Comparison of ENCODE assay signal across 1 cellular context in genomic region chr16:85156869-85157268, GRCh38.
TF ChIP-seq lines count a peak whose summit lies in the region.

No MANE protein-coding gene starts in this region.

TF ChIP-seq in HEK293, 187 proteins besides CTCF, POLR2A, EP300 and RAD21 (continued from another document):
- TF ChIP-seq, protein P1, sequence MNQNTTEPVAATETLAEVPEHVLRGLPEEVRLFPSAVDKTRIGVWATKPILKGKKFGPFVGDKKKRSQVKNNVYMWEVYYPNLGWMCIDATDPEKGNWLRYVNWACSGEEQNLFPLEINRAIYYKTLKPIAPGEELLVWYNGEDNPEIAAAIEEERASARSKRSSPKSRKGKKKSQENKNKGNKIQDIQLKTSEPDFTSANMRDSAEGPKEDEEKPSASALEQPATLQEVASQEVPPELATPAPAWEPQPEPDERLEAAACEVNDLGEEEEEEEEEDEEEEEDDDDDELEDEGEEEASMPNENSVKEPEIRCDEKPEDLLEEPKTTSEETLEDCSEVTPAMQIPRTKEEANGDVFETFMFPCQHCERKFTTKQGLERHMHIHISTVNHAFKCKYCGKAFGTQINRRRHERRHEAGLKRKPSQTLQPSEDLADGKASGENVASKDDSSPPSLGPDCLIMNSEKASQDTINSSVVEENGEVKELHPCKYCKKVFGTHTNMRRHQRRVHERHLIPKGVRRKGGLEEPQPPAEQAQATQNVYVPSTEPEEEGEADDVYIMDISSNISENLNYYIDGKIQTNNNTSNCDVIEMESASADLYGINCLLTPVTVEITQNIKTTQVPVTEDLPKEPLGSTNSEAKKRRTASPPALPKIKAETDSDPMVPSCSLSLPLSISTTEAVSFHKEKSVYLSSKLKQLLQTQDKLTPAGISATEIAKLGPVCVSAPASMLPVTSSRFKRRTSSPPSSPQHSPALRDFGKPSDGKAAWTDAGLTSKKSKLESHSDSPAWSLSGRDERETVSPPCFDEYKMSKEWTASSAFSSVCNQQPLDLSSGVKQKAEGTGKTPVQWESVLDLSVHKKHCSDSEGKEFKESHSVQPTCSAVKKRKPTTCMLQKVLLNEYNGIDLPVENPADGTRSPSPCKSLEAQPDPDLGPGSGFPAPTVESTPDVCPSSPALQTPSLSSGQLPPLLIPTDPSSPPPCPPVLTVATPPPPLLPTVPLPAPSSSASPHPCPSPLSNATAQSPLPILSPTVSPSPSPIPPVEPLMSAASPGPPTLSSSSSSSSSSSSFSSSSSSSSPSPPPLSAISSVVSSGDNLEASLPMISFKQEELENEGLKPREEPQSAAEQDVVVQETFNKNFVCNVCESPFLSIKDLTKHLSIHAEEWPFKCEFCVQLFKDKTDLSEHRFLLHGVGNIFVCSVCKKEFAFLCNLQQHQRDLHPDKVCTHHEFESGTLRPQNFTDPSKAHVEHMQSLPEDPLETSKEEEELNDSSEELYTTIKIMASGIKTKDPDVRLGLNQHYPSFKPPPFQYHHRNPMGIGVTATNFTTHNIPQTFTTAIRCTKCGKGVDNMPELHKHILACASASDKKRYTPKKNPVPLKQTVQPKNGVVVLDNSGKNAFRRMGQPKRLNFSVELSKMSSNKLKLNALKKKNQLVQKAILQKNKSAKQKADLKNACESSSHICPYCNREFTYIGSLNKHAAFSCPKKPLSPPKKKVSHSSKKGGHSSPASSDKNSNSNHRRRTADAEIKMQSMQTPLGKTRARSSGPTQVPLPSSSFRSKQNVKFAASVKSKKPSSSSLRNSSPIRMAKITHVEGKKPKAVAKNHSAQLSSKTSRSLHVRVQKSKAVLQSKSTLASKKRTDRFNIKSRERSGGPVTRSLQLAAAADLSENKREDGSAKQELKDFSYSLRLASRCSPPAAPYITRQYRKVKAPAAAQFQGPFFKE (tag by site-specific recombination; IDR thresholded peaks at IDR 0.05; ENCODE audit: borderline replicate concordance), result no peak
- TF ChIP-seq ZNF560 (tag by site-specific recombination; IDR thresholded peaks at IDR 0.05; ENCODE audit: borderline replicate concordance) (no peak), ZNF658 (tag by site-specific recombination; IDR thresholded peaks at IDR 0.05) (no peak), KLF7 (tag by site-specific recombination; IDR thresholded peaks at IDR 0.05; ENCODE audit: borderline replicate concordance) (no peak), GLI2 (tag by site-specific recombination; IDR thresholded peaks at IDR 0.05; ENCODE audit: borderline replicate concordance, low read depth) (no peak), ZNF248 (tag by site-specific recombination; IDR thresholded peaks at IDR 0.05) (0 out of 2 replicates have a peak, but pooled peaks have one; percentile 19), ZNF24 (tag by site-specific recombination; IDR thresholded peaks at IDR 0.05) (no peak), ZNF10 (tag by site-specific recombination; IDR thresholded peaks at IDR 0.05) (no peak), ZNF202 (tag by site-specific recombination; IDR thresholded peaks at IDR 0.05; ENCODE audit: borderline replicate concordance) (no peak), ZNF677 (tag by site-specific recombination; IDR thresholded peaks at IDR 0.05) (no peak), ZNF777 (tag by site-specific recombination; IDR thresholded peaks at IDR 0.05; ENCODE audit: borderline replicate concordance) (no peak), SALL2 (tag by site-specific recombination; IDR thresholded peaks at IDR 0.05; ENCODE audit: borderline replicate concordance) (no peak), ZBTB26 (tag by site-specific recombination; optimal IDR thresholded peaks at IDR 0.05) (no peak), ZNF571 (tag by site-specific recombination; IDR thresholded peaks at IDR 0.05) (0 out of 2 replicates have a peak, but pooled peaks have one; percentile 41), PRDM6 (tag by site-specific recombination; IDR thresholded peaks at IDR 0.05) (no peak), ZNF112 (tag by site-specific recombination; IDR thresholded peaks at IDR 0.05) (0 out of 2 replicates have a peak, but pooled peaks have one; percentile 22), ZNF133 (tag by site-specific recombination; IDR thresholded peaks at IDR 0.05) (0 out of 2 replicates have a peak, but pooled peaks have one; percentile 22), BCL6B (tag by site-specific recombination; IDR thresholded peaks at IDR 0.05) (0 out of 2 replicates have a peak, but pooled peaks have one; percentile 53), ZNF416 (tag by site-specific recombination; IDR thresholded peaks at IDR 0.05) (no peak), EGR2 (tag by site-specific recombination; IDR thresholded peaks at IDR 0.05; ENCODE audit: low read depth) (no peak), HOXD13 (CRISPR knock-in tag; IDR thresholded peaks at IDR 0.05; ENCODE audit: borderline replicate concordance) (no peak), ZNF16 (tag by site-specific recombination; IDR thresholded peaks at IDR 0.05; ENCODE audit: low read depth) (no peak), ZSCAN18 (tag by site-specific recombination; IDR thresholded peaks at IDR 0.05) (no peak), ZBTB17 (tag by site-specific recombination; IDR thresholded peaks at IDR 0.05) (peak; percentile 98)
- TF ChIP-seq, protein P2, sequence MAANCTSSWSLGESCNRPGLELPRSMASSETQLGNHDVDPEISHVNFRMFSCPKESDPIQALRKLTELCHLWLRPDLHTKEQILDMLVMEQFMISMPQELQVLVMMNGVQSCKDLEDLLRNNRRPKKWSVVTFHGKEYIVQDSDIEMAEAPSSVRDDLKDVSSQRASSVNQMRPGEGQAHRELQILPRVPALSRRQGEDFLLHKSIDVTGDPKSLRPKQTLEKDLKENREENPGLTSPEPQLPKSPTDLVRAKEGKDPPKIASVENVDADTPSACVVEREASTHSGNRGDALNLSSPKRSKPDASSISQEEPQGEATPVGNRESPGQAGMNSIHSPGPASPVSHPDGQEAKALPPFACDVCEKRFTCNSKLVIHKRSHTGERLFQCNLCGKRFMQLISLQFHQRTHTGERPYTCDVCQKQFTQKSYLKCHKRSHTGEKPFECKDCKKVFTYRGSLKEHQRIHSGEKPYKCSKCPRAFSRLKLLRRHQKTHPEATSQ (tag by site-specific recombination; IDR thresholded peaks at IDR 0.05), result no peak
- TF ChIP-seq, protein P3, sequence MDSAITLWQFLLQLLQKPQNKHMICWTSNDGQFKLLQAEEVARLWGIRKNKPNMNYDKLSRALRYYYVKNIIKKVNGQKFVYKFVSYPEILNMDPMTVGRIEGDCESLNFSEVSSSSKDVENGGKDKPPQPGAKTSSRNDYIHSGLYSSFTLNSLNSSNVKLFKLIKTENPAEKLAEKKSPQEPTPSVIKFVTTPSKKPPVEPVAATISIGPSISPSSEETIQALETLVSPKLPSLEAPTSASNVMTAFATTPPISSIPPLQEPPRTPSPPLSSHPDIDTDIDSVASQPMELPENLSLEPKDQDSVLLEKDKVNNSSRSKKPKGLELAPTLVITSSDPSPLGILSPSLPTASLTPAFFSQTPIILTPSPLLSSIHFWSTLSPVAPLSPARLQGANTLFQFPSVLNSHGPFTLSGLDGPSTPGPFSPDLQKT (IDR thresholded peaks at IDR 0.05; ENCODE audit: borderline replicate concordance, low read depth, low read length), result no peak
- TF ChIP-seq, protein P4, sequence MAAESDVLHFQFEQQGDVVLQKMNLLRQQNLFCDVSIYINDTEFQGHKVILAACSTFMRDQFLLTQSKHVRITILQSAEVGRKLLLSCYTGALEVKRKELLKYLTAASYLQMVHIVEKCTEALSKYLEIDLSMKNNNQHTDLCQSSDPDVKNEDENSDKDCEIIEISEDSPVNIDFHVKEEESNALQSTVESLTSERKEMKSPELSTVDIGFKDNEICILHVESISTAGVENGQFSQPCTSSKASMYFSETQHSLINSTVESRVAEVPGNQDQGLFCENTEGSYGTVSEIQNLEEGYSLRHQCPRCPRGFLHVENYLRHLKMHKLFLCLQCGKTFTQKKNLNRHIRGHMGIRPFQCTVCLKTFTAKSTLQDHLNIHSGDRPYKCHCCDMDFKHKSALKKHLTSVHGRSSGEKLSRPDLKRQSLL (tag by site-specific recombination; IDR thresholded peaks at IDR 0.05), result no peak
- TF ChIP-seq, protein P5, sequence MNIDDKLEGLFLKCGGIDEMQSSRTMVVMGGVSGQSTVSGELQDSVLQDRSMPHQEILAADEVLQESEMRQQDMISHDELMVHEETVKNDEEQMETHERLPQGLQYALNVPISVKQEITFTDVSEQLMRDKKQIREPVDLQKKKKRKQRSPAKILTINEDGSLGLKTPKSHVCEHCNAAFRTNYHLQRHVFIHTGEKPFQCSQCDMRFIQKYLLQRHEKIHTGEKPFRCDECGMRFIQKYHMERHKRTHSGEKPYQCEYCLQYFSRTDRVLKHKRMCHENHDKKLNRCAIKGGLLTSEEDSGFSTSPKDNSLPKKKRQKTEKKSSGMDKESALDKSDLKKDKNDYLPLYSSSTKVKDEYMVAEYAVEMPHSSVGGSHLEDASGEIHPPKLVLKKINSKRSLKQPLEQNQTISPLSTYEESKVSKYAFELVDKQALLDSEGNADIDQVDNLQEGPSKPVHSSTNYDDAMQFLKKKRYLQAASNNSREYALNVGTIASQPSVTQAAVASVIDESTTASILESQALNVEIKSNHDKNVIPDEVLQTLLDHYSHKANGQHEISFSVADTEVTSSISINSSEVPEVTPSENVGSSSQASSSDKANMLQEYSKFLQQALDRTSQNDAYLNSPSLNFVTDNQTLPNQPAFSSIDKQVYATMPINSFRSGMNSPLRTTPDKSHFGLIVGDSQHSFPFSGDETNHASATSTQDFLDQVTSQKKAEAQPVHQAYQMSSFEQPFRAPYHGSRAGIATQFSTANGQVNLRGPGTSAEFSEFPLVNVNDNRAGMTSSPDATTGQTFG (tag by site-specific recombination; IDR thresholded peaks at IDR 0.05; ENCODE audit: borderline replicate concordance), result 0 out of 2 replicates have a peak, but pooled peaks have one; percentile 75
